ENCODE assay signal across 32 cellular contexts in the genomic region with DNA sequence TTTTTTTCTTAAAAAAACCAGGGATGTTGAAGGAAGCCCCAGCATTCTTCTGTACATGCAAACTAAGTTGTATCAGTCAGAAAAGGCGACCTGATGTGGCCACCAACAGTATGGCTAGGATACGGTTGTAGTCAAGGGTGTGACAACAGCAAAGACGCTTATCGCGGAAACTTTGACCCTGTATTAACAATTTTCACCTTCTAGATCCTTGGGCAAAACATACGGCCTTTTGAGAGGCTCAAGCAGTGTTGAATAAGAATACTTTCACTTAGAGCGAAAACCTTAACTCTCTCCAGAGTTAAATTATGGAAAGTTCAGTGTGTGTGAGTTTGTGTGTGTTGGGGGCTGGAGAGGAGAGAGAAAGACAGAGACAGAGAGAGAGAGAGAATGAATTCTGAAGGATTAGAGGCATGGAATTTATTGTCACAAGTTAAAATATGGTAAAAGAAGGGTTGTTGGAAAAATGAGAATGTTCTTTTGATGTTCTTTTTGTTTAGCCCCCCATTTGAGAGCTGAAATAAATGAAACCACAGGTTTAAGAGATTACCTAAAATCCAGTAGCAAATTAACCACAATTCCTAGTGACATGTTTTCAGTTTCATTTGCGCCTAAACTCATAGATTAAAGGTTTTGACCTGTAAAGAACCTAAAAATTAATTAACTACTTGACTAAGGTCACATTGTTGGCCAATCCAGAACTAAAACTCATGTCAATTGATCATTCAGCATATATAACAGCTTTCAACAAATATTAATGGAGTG. TPM values are rescaled to one million over a fixed set of nuclear protein-coding genes. Genes with fewer than 3 reads are reported as not detected.
A peak's percentile ranks its signal among the peaks of the same experiment; 100 is the strongest.
DNase-seq lines count a peak whose midpoint lies in the region; ATAC-seq and TF ChIP-seq lines count a peak whose summit lies in the region.
"Had no signal": no experiment of that assay in that cellular context is flagged by ENCODE, and none has a peak within 500 bp of the region (broad histone marks: within the 10 kb centered on the region; RNA-seq: fewer than 3 reads in every experiment).

No MANE protein-coding gene starts in this region.

- intact Hi-C loops in MCF 10A (cut with micrococcal nuclease): no loop called here

- H2AFZ ChIP-seq in Karpas-422 (ENCODE audit: low read length): no peak overlapping the region

- ATAC-seq in stimulated activated naive CD8-positive, alpha-beta T cell treated with anti-CD3 and anti-CD28 coated beads, Interleukin-15, amount 100 ng/mL, for 72 hours: no peak
- no peak for ATAC-seq in stimulated activated naive CD8-positive, alpha-beta T cell treated with anti-CD3 and anti-CD28 coated beads, Interleukin-15, Interleukin-2, amounts not matched to agents 100 U/mL and 50 U/mL, for 24 hours
- peak; percentile 79 for ATAC-seq in effector memory CD8-positive, alpha-beta T cell (replicated peaks)
- no peak for ATAC-seq in HG03025 (IDR thresholded peaks at IDR 0.05; ENCODE audit: low FRiP score, unreplicated experiment)
- ATAC-seq: left cardiac atrium; natural killer cell treated with Interleukin-12 subunit alpha and Interleukin-12 subunit beta and Interleukin-15 and Interleukin-18, amount 100 ng/mL, for 72 hours; Right ventricle myocardium inferior; SK-N-SH treated with all-trans-retinoic acid at 6 μM for 48 hours had no signal

- POLR2A ChIA-PET in MCF 10A (lab: Yijun Ruan, JAX): interaction anchor here (0.5 to 1.1 kb wide), 2 partner anchors 13 to 1376 kb away, joined by 3 to 4 read pairs; no protein-coding TSS in a partner anchor

- no peak overlapping the region for H3K27ac Mint-ChIP-seq in stimulated activated naive CD8-positive, alpha-beta T cell treated with anti-CD3 and anti-CD28 coated beads, Interleukin-15, amount 100 ng/mL, for 72 hours
- H3K27ac Mint-ChIP-seq in effector memory CD8-positive, alpha-beta T cell: peak overlapping the region in 1 of 2 donors; percentile 2
- H3K27ac Mint-ChIP-seq in MCF 10A (ENCODE audit: low read depth, unreplicated experiment): no peak overlapping the region
- H3K27ac Mint-ChIP-seq: activated naive CD4-positive, alpha-beta T cell treated with anti-CD3 and anti-CD28 coated beads for 36 hours; natural killer cell treated with Interleukin-12 subunit alpha and Interleukin-12 subunit beta and Interleukin-15 and Interleukin-18, amount 100 ng/mL, for 72 hours; T-helper 1 cell treated with Interleukin-12 subunit alpha and Interleukin-12 subunit beta and Interleukin-4 antibody, amounts not matched to agents 30 μg/mL and 1 μg/mL, for 36 hours had no signal

- H3K4me1 ChIP-seq in Karpas-422 (ENCODE audit: low read length): no peaks in the 10 kb centered on the region
- H3K4me1 ChIP-seq: testis, uterus had no signal

- H3K9me3 Mint-ChIP-seq in stimulated activated naive CD8-positive, alpha-beta T cell treated with anti-CD3 and anti-CD28 coated beads, Interleukin-15, amount 100 ng/mL, for 72 hours: no peaks in the 10 kb centered on the region
- H3K9me3 Mint-ChIP-seq in effector memory CD8-positive, alpha-beta T cell: no peaks in the 10 kb centered on the region
- no peaks in the 10 kb centered on the region for H3K9me3 Mint-ChIP-seq in MCF 10A (ENCODE audit: unreplicated experiment)
- H3K9me3 Mint-ChIP-seq: activated naive CD4-positive, alpha-beta T cell treated with anti-CD3 and anti-CD28 coated beads for 36 hours; CD4-positive, alpha-beta memory T cell; natural killer cell treated with Interleukin-12 subunit alpha and Interleukin-12 subunit beta and Interleukin-15 and Interleukin-18, amount 100 ng/mL, for 72 hours; T-helper 1 cell treated with Interleukin-12 subunit alpha and Interleukin-12 subunit beta and Interleukin-4 antibody, amounts not matched to agents 30 μg/mL and 1 μg/mL, for 36 hours had no signal

- H3K9ac ChIP-seq in Karpas-422 (ENCODE audit: low read length): no peak overlapping the region

- H3K4me3 ChIP-seq in Karpas-422 (ENCODE audit: low read length): no peak overlapping the region
- H3K4me3 ChIP-seq in coronary artery: no peak overlapping the region
- H3K4me3 ChIP-seq: dorsolateral prefrontal cortex, testis, uterus had no signal

- no peaks in the 10 kb centered on the region for H3K27me3 Mint-ChIP-seq in stimulated activated naive CD8-positive, alpha-beta T cell treated with anti-CD3 and anti-CD28 coated beads, Interleukin-15, amount 100 ng/mL, for 72 hours
- no peaks in the 10 kb centered on the region for H3K27me3 Mint-ChIP-seq in effector memory CD8-positive, alpha-beta T cell
- H3K27me3 Mint-ChIP-seq in MCF 10A (ENCODE audit: insufficient read depth, unreplicated experiment): no peaks in the 10 kb centered on the region
- H3K27me3 Mint-ChIP-seq: CD4-positive, alpha-beta memory T cell had no signal

- no peaks in the 10 kb centered on the region for H3K79me2 ChIP-seq in Karpas-422 (ENCODE audit: low read length)

- H3K4me1 Mint-ChIP-seq in stimulated activated naive CD8-positive, alpha-beta T cell treated with anti-CD3 and anti-CD28 coated beads, Interleukin-15, amount 100 ng/mL, for 72 hours: peaks cover 27% of the 10 kb centered on the region
- peaks cover 0 to 2% of the 10 kb centered on the region in 2 donors for H3K4me1 Mint-ChIP-seq in effector memory CD8-positive, alpha-beta T cell (ENCODE audit: low read depth in 2 of 2)
- H3K4me1 Mint-ChIP-seq in MCF 10A (ENCODE audit: insufficient read depth, unreplicated experiment): peaks cover 34% of the 10 kb centered on the region

- peaks cover 3% of the 10 kb centered on the region for H3K36me3 Mint-ChIP-seq in effector memory CD8-positive, alpha-beta T cell (ENCODE audit: insufficient read depth)
- H3K36me3 Mint-ChIP-seq in MCF 10A (ENCODE audit: insufficient read depth, unreplicated experiment): peaks cover 9% of the 10 kb centered on the region
- H3K36me3 Mint-ChIP-seq: CD4-positive, alpha-beta memory T cell; natural killer cell treated with Interleukin-12 subunit alpha and Interleukin-12 subunit beta and Interleukin-15 and Interleukin-18, amount 100 ng/mL, for 72 hours had no signal

- H3K9me3 ChIP-seq in Karpas-422 (ENCODE audit: low read length): no peaks in the 10 kb centered on the region
- H3K9me3 ChIP-seq: testis, uterus had no signal

- no peaks in the 10 kb centered on the region for H3K9me2 ChIP-seq in Karpas-422 (replicated peaks; ENCODE audit: insufficient read depth, low read length)

- TF ChIP-seq CTCF in MCF 10A (IDR thresholded peaks at IDR 0.05; ENCODE audit: unreplicated experiment) (no peak), coronary artery (IDR thresholded peaks at IDR 0.05) (no peak)

- H3K27ac ChIP-seq in Karpas-422 (ENCODE audit: low read length): no peak overlapping the region
- H3K27ac ChIP-seq in coronary artery: no peak overlapping the region
- H3K27ac ChIP-seq: brain microvascular endothelial cell, testis, uterus had no signal

- H3K36me3 ChIP-seq in Karpas-422 (ENCODE audit: insufficient read depth, low read length): no peaks in the 10 kb centered on the region
- H3K36me3 ChIP-seq: brain microvascular endothelial cell, uterus had no signal

- CTCF ChIA-PET in MCF 10A (lab: Yijun Ruan, JAX): interaction anchor here (0.7 to 1.7 kb wide), 5 partner anchors 13 to 1273 kb away, joined by 3 to 7 read pairs (median 3); no protein-coding TSS in a partner anchor

- H4K20me1 ChIP-seq in Karpas-422 (ENCODE audit: insufficient read depth, low read depth, low read length): no peaks in the 10 kb centered on the region

- H3K4me3 Mint-ChIP-seq in stimulated activated naive CD8-positive, alpha-beta T cell treated with anti-CD3 and anti-CD28 coated beads, Interleukin-15, amount 100 ng/mL, for 72 hours: peak overlapping the region; percentile 14 to 46
- H3K4me3 Mint-ChIP-seq in effector memory CD8-positive, alpha-beta T cell: peak overlapping the region; percentile 13 to 35
- no peak overlapping the region for H3K4me3 Mint-ChIP-seq in MCF 10A (ENCODE audit: unreplicated experiment)
- H3K4me3 Mint-ChIP-seq: activated naive CD4-positive, alpha-beta T cell treated with anti-CD3 and anti-CD28 coated beads for 36 hours; natural killer cell treated with Interleukin-12 subunit alpha and Interleukin-12 subunit beta and Interleukin-15 and Interleukin-18, amount 100 ng/mL, for 72 hours; T-helper 1 cell treated with Interleukin-12 subunit alpha and Interleukin-12 subunit beta and Interleukin-4 antibody, amounts not matched to agents 30 μg/mL and 1 μg/mL, for 36 hours had no signal

- H3K27me3 ChIP-seq in Karpas-422 (ENCODE audit: low read length): no peaks in the 10 kb centered on the region
- H3K27me3 ChIP-seq: brain microvascular endothelial cell, dorsolateral prefrontal cortex, testis, uterus had no signal

- no peak for DNase-seq in stimulated activated naive CD8-positive, alpha-beta T cell treated with anti-CD3 and anti-CD28 coated beads, Interleukin-15, amount 100 ng/mL, for 72 hours
- DNase-seq in stimulated activated naive CD8-positive, alpha-beta T cell treated with anti-CD3 and anti-CD28 coated beads, Interleukin-15, Interleukin-2, amounts not matched to agents 100 U/mL and 50 U/mL, for 24 hours: no peak
- DNase-seq in Karpas-422 (peak; percentile 27), MCF 10A (ENCODE audit: unreplicated experiment) (no peak), NCI-H2171 treated with DMSO at 0.1 percent for 48 hours (lab: John Stamatoyannopoulos, UW) (no peak), coronary artery (ENCODE audit: low spot score) (no peak)
- no peak for DNase-seq in effector memory CD8-positive, alpha-beta T cell
- DNase-seq: activated CD4-positive, alpha-beta T cell treated with anti-CD3 and anti-CD28 coated beads, Interleukin-2, amount 50 U/mL, for 4 hours; activated CD4-positive, CD25-positive, alpha-beta regulatory T cell; activated naive CD4-positive, alpha-beta T cell treated with anti-CD3 and anti-CD28 coated beads for 36 hours; AML-193; brain microvascular endothelial cell; CD4-positive, alpha-beta memory T cell; cerebellar nuclear complex; dorsolateral prefrontal cortex; HCEC 1CT; hypothalamus; left cardiac atrium; mammary epithelial cell; NCI-H1105; NCI-H187; NCI-H2171; NCI-H510A; stimulated activated CD4-positive, alpha-beta T cell treated with anti-CD3 and anti-CD28 coated beads, Interleukin-15, amount 100 ng/mL, for 24 hours; stimulated activated CD4-positive, alpha-beta T cell treated with anti-CD3 and anti-CD28 coated beads, Interleukin-4, amount 100 ng/mL, for 4 hours; testis; uterus had no signal

- H3K4me2 ChIP-seq in Karpas-422 (ENCODE audit: low read depth, low read length, poor library complexity, severe bottlenecking): no peak overlapping the region

- no TSS peak for BruUV-seq in MCF 10A (replicated peaks; lab: Mats Ljungman, UMichigan)

RNA-seq across cellular contexts. Expression of a gene that starts 9.2 kb away (rescaled TPM):
- 5.8 and 16.4 TPM in 2 replicates for total RNA-seq in Karpas-422 (2014; rRNA removed; shearing (Covaris generic); ENCODE audit: low replicate concordance)
- total RNA-seq in MCF 10A (2022): 98.4 and 112 TPM in 2 replicates
